25 cellular contexts compared by ENCODE assay signal in the genomic region with DNA sequence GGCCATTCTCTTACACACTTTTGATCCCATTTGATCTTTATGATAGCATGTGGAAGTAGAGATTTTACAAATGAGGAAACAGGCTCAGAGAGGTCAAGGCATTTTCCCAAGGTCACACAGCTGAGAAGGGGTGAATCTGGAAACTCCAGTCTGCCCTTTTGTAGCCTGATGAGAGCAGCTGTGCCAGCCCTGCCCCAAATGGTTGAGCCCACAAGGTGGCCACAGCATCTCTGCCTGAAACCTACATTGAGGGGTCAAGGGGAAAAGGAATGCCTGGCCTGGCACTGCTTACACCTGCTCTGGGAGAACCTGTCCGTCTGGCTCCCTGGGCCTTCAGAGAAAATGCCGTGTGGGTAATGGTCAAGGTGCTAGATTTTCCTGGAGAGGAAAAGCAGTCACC.
DNase-seq lines count a peak whose midpoint lies in the region; ATAC-seq and TF ChIP-seq lines count a peak whose summit lies in the region.
"Had no signal": no experiment of that assay in that cellular context is flagged by ENCODE, and none has a peak within 500 bp of the region (broad histone marks: within the 10 kb centered on the region; RNA-seq: fewer than 3 reads in every experiment).

No MANE protein-coding gene starts in this region.

- no peak overlapping the region for H2AK5ac ChIP-seq in mesendoderm (ENCODE audit: low read length)

- ATAC-seq in lower lobe of right lung (no peak), HG02763 (IDR thresholded peaks at IDR 0.05; ENCODE audit: unreplicated experiment) (no peak)
- ATAC-seq: CD8-positive, alpha-beta T cell; GM12878; PC-3 had no signal

- WGBS in sigmoid colon, 2 donors: 55 to 82% methylated on average over 2 of the region's 2 CpGs
- no CpG with 5 or more reads among the region's 2 CpGs for WGBS in mesendoderm (ENCODE audit: extremely low coverage, insufficient coverage, low lambda C conversion rate)

- no peaks in the 10 kb centered on the region for H3K9me3 ChIP-seq in lower lobe of right lung
- no peaks in the 10 kb centered on the region for H3K9me3 ChIP-seq in sigmoid colon
- H3K9me3 ChIP-seq: Caco-2, SJSA1 had no signal

- no peak overlapping the region for H4K8ac ChIP-seq in mesendoderm (ENCODE audit: low read depth, low read length)

- no peak for TF ChIP-seq CTCF in lower lobe of right lung (IDR thresholded peaks at IDR 0.05)
- TF ChIP-seq CTCF in sigmoid colon (IDR thresholded peaks at IDR 0.05): no peak

- peaks cover 11% of the 10 kb centered on the region for H3K27me3 ChIP-seq in lower lobe of right lung (ENCODE audit: low read depth)
- peaks cover 0 to 10% (median 0%) of the 10 kb centered on the region in 3 donors for H3K27me3 ChIP-seq in sigmoid colon
- no peaks in the 10 kb centered on the region for H3K27me3 ChIP-seq in mesendoderm (ENCODE audit: insufficient read depth, low read length, poor library complexity)

- intact Hi-C loops in lower lobe of right lung (cut with DNase I): no loop called here
- intact Hi-C loops in sigmoid colon (cut with DNase I): no loop called here

- no peak overlapping the region for H3K4ac ChIP-seq in mesendoderm (ENCODE audit: low read depth, low read length)

- no peaks in the 10 kb centered on the region for H3K36me3 ChIP-seq in lower lobe of right lung
- H3K36me3 ChIP-seq in sigmoid colon: no peaks in the 10 kb centered on the region
- H3K36me3 ChIP-seq in mesendoderm (ENCODE audit: control insufficient read depth, insufficient read depth, low read length): no peaks in the 10 kb centered on the region
- H3K36me3 ChIP-seq: SJSA1 had no signal

- H3K18ac ChIP-seq in mesendoderm (ENCODE audit: low read length): no peak overlapping the region

- no peak for TF ChIP-seq EP300 in sigmoid colon (IDR thresholded peaks at IDR 0.05)

- no peaks in the 10 kb centered on the region for H3K79me2 ChIP-seq in mesendoderm (ENCODE audit: control insufficient read depth, insufficient read depth, low read length)

- H3K4me1 ChIP-seq in lower lobe of right lung (no peaks in the 10 kb centered on the region), sigmoid colon (no peaks in the 10 kb centered on the region), mesendoderm (ENCODE audit: control insufficient read depth, low read depth, low read length) (no peaks in the 10 kb centered on the region)
- H3K4me1 ChIP-seq: Caco-2, SJSA1 had no signal

- no peaks in the 10 kb centered on the region for H3K79me1 ChIP-seq in mesendoderm (ENCODE audit: low read length)

- H3K4me3 ChIP-seq in lower lobe of right lung: no peak overlapping the region
- no peak overlapping the region for H3K4me3 ChIP-seq in sigmoid colon
- H3K4me3 ChIP-seq in mesendoderm (ENCODE audit: low read length): no peak overlapping the region
- H3K4me3 ChIP-seq: GM12878, SJSA1 had no signal

- DNase-seq in activated effector memory CD4-positive, alpha-beta T cell treated with anti-CD3 and anti-CD28 coated beads, Interleukin-2, amount 50 U/mL, for 16 hours: peak; percentile 41
- DNase-seq in activated effector memory CD4-positive, alpha-beta T cell treated with Interleukin-2 at 50 U/mL for 16 hours: no peak
- DNase-seq in HuH-7.5 (ENCODE audit: low spot score) (peak; percentile 6), lower lobe of right lung (peak; percentile 7), sigmoid colon (peak; percentile 27), globus pallidus (ENCODE audit: low spot score) (no peak), mesendoderm (no peak)
- DNase-seq: AML-193; C1 segment of cervical spinal cord; CD8-positive, alpha-beta T cell; KBM-7; MV-4-11; NCI-H1105; NCI-H1436 treated with DMSO at 0.1 percent for 48 hours; NCI-H1930; NCI-H2107; NCI-H524; NCI-H748 treated with DMSO at 0.1 percent for 48 hours; NK-92 treated with Interleukin-12 subunit alpha and Interleukin-12 subunit beta, amount 100 ng/mL, for 24 hours; PC-3 had no signal

- H3K27ac ChIP-seq in lower lobe of right lung: no peak overlapping the region
- no peak overlapping the region for H3K27ac ChIP-seq in sigmoid colon
- no peak overlapping the region for H3K27ac ChIP-seq in mesendoderm (ENCODE audit: low read depth, low read length)
- H3K27ac ChIP-seq: HL-60, SJSA1 had no signal

- no peak overlapping the region for H3K23ac ChIP-seq in mesendoderm (ENCODE audit: low read length)

- no peak overlapping the region for H4K5ac ChIP-seq in mesendoderm (ENCODE audit: low read length)

- H3K4me2 ChIP-seq in mesendoderm (ENCODE audit: low read length): no peak overlapping the region

- H2BK5ac ChIP-seq in mesendoderm (ENCODE audit: low read length): no peak overlapping the region

- no peak overlapping the region for H3K9ac ChIP-seq in mesendoderm (ENCODE audit: low read length)

- H3K56ac ChIP-seq in mesendoderm (ENCODE audit: low read length): no peak overlapping the region

- H2BK120ac ChIP-seq in mesendoderm (ENCODE audit: low read depth, low read length): no peak overlapping the region

- no peak for TF ChIP-seq POLR2A in sigmoid colon (IDR thresholded peaks at IDR 0.05)

- no peak overlapping the region for H2BK15ac ChIP-seq in mesendoderm (replicated peaks; ENCODE audit: low read depth)

Comparison
In these comparisons a context has a peak if more than half of its experiments do, and no peak if none do; other contexts are left out.
1. DNase-seq: peak in activated effector memory CD4-positive, alpha-beta T cell treated with anti-CD3 and anti-CD28 coated beads, Interleukin-2, amount 50 U/mL, for 16 hours (single experiment), HuH-7.5 (single experiment), lower lobe of right lung (single experiment) and sigmoid colon (single experiment); none in activated effector memory CD4-positive, alpha-beta T cell treated with Interleukin-2 at 50 U/mL for 16 hours (single experiment), globus pallidus (single experiment) and mesendoderm (single experiment).